9 cellular contexts compared by ENCODE assay signal in the genomic region with DNA sequence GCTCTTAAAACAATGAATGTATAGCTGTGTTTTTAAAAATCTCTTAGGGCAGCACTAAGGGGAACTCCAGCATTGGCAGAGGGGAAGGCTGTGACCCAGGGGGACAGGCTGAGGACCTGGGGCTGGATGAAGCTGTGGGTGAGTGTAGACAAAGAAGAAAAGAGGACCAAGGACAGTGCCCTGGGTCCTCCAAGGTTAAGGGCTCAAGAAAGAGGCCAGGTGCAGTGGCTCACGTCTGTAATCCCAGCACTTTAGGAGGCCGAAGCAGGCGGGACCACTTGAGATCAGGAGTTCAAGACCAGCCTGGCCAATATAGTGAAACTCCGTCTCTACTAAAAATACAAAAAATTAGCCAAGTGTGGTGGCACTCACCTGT. TPM values are rescaled to one million over a fixed set of nuclear protein-coding genes. Genes with fewer than 3 reads are reported as not detected.
A peak's percentile ranks its signal among the peaks of the same experiment; 100 is the strongest.
DNase-seq lines count a peak whose midpoint lies in the region; ATAC-seq and TF ChIP-seq lines count a peak whose summit lies in the region.
"Not testable (repeated sequence)": the region's sequence is repeated elsewhere in the genome, so short reads cannot be mapped to it uniquely, and the experiment has no call there.
"Had no signal": no experiment of that assay in that cellular context is flagged by ENCODE, and none has a peak within 500 bp of the region (broad histone marks: within the 10 kb centered on the region; RNA-seq: fewer than 3 reads in every experiment).

No MANE protein-coding gene starts in this region.

- peaks cover 31 to 36% (median 34%) of the 10 kb centered on the region in 11 experiments; a peak in 21 of 22 replicates for H4K20me1 ChIP-seq in BLaER1 treated with 17β-estradiol and CSF1 and Interleukin-3, amounts not matched to agents 10 nM and 100 nM
- not testable (repeated sequence) for H4K20me1 ChIP-seq in KMS-11 (ENCODE audit: insufficient read depth); SU-DHL-6 (ENCODE audit: low read depth, low read length)

- not testable (repeated sequence) for BruUV-seq in MCF 10A (replicated peaks; lab: Mats Ljungman, UMichigan)

- H3K27me3 Mint-ChIP-seq in activated T-cell treated with anti-CD3 and anti-CD28 coated beads, Interleukin-2, amount 50 U/mL, for 4 hours (ENCODE audit: low read depth); MCF 10A (ENCODE audit: insufficient read depth, unreplicated experiment); naive thymus-derived CD8-positive, alpha-beta T cell: not testable (repeated sequence)

- not testable (repeated sequence) for H3K36me3 Mint-ChIP-seq in activated T-cell treated with anti-CD3 and anti-CD28 coated beads, Interleukin-2, amount 50 U/mL, for 4 hours (ENCODE audit: insufficient read depth); naive thymus-derived CD8-positive, alpha-beta T cell
- H3K36me3 Mint-ChIP-seq in MCF 10A (ENCODE audit: insufficient read depth, unreplicated experiment): peaks cover 21% of the 10 kb centered on the region
- H3K36me3 Mint-ChIP-seq in stimulated activated effector memory CD8-positive, alpha-beta T cell treated with anti-CD3 and anti-CD28 coated beads, Interleukin-12 subunit alpha, Interleukin-12 subunit beta, amount 100 ng/mL, for 72 hours: peaks cover 20% of the 10 kb centered on the region

- not testable (repeated sequence) for H3K9me2 ChIP-seq in SU-DHL-6 (replicated peaks; ENCODE audit: insufficient read depth, low read length)

- CTCF ChIA-PET in MCF 10A (lab: Yijun Ruan, JAX): interaction anchor here (0.6 to 12.0 kb wide), 21 partner anchors 8 to 291 kb away, joined by 3 to 231 read pairs (median 4); a partner anchor contains a TSS

- not testable (repeated sequence) for H3K27me3 ChIP-seq in BLaER1 treated with 17β-estradiol and CSF1 and Interleukin-3, amounts not matched to agents 10 nM and 100 nM; KMS-11 (ENCODE audit: insufficient read depth, low read depth); SU-DHL-6 (ENCODE audit: low read length)

- ATAC-seq in activated T-cell treated with anti-CD3 and anti-CD28 coated beads, Interleukin-2, amount 50 U/mL, for 4 hours; Right ventricle myocardium inferior; naive thymus-derived CD8-positive, alpha-beta T cell; stimulated activated effector memory CD8-positive, alpha-beta T cell treated with anti-CD3 and anti-CD28 coated beads, Interleukin-12 subunit alpha, Interleukin-12 subunit beta, amount 100 ng/mL, for 72 hours: not testable (repeated sequence)

- not testable (repeated sequence) for H3F3A ChIP-seq in SU-DHL-6 (ENCODE audit: insufficient read depth)

- peaks cover 33% of the 10 kb centered on the region for H3K4me1 Mint-ChIP-seq in activated T-cell treated with anti-CD3 and anti-CD28 coated beads, Interleukin-2, amount 50 U/mL, for 4 hours (ENCODE audit: low read depth)
- H3K4me1 Mint-ChIP-seq in MCF 10A (ENCODE audit: insufficient read depth, unreplicated experiment): peaks cover 33% of the 10 kb centered on the region
- peaks cover 17 to 39% (median 34%) of the 10 kb centered on the region in 4 donors for H3K4me1 Mint-ChIP-seq in naive thymus-derived CD8-positive, alpha-beta T cell
- H3K4me1 Mint-ChIP-seq in stimulated activated effector memory CD8-positive, alpha-beta T cell treated with anti-CD3 and anti-CD28 coated beads, Interleukin-12 subunit alpha, Interleukin-12 subunit beta, amount 100 ng/mL, for 72 hours: peaks cover 44% of the 10 kb centered on the region

- H2AFZ ChIP-seq in KMS-11 (ENCODE audit: low read depth) (0 out of 2 replicates have a peak overlapping the region, but pooled peaks have one; percentile 44), SU-DHL-6 (ENCODE audit: low read depth, low read length, severe bottlenecking) (peak overlapping the region; percentile 79)

- peak overlapping the region; percentile 70 for H3K4me3 Mint-ChIP-seq in activated T-cell treated with anti-CD3 and anti-CD28 coated beads, Interleukin-2, amount 50 U/mL, for 4 hours
- peak overlapping the region; percentile 76 for H3K4me3 Mint-ChIP-seq in MCF 10A (ENCODE audit: unreplicated experiment)
- H3K4me3 Mint-ChIP-seq in naive thymus-derived CD8-positive, alpha-beta T cell: peak overlapping the region; percentile 36 to 81 (median 66)
- H3K4me3 Mint-ChIP-seq in stimulated activated effector memory CD8-positive, alpha-beta T cell treated with anti-CD3 and anti-CD28 coated beads, Interleukin-12 subunit alpha, Interleukin-12 subunit beta, amount 100 ng/mL, for 72 hours: peak overlapping the region; percentile 70

- H3K4me3 ChIP-seq in BLaER1 treated with 17β-estradiol and CSF1 and Interleukin-3, amounts not matched to agents 10 nM and 100 nM: peak overlapping the region in 9 of 10 experiments; percentile 66 to 88 (median 76); a peak in 13 of 20 replicates
- not testable (repeated sequence) for H3K4me3 ChIP-seq in KMS-11 (IDR thresholded peaks at IDR 0.05; ENCODE audit: insufficient read depth, low read depth, low read length)
- H3K4me3 ChIP-seq in SU-DHL-6 (ENCODE audit: insufficient read depth, low read length, poor library complexity, severe bottlenecking): peak overlapping the region; percentile 60

- peaks cover 37 to 48% (median 41%) of the 10 kb centered on the region in 10 experiments for H3K4me1 ChIP-seq in BLaER1 treated with 17β-estradiol and CSF1 and Interleukin-3, amounts not matched to agents 10 nM and 100 nM
- H3K4me1 ChIP-seq in KMS-11 (ENCODE audit: low read depth, poor library complexity, severe bottlenecking): not testable (repeated sequence)

- H3K27ac ChIP-seq in BLaER1 treated with 17β-estradiol and CSF1 and Interleukin-3, amounts not matched to agents 10 nM and 100 nM; KMS-11; SU-DHL-6 (ENCODE audit: low read depth, low read length): not testable (repeated sequence)

- not testable (repeated sequence) for DNase-seq in activated T-cell treated with anti-CD3 and anti-CD28 coated beads, Interleukin-2, amount 50 U/mL, for 4 hours; MCF 10A (ENCODE audit: unreplicated experiment); naive thymus-derived CD8-positive, alpha-beta T cell; stimulated activated effector memory CD8-positive, alpha-beta T cell treated with anti-CD3 and anti-CD28 coated beads, Interleukin-12 subunit alpha, Interleukin-12 subunit beta, amount 100 ng/mL, for 72 hours (ENCODE audit: low spot score in 2 of 2)
- DNase-seq in Right ventricle myocardium inferior (ENCODE audit: missing footprints): peak; percentile 4

- not testable (repeated sequence) for H3K9me3 Mint-ChIP-seq in activated T-cell treated with anti-CD3 and anti-CD28 coated beads, Interleukin-2, amount 50 U/mL, for 4 hours; MCF 10A (ENCODE audit: unreplicated experiment); naive thymus-derived CD8-positive, alpha-beta T cell; stimulated activated effector memory CD8-positive, alpha-beta T cell treated with anti-CD3 and anti-CD28 coated beads, Interleukin-12 subunit alpha, Interleukin-12 subunit beta, amount 100 ng/mL, for 72 hours

- H3K9me3 ChIP-seq in BLaER1 treated with 17β-estradiol and CSF1 and Interleukin-3, amounts not matched to agents 10 nM and 100 nM (replicated peaks in 1 of 11); SU-DHL-6 (ENCODE audit: insufficient read depth, low read length): not testable (repeated sequence)

- H3K79me2 ChIP-seq in KMS-11 (ENCODE audit: insufficient read depth, low read depth); SU-DHL-6 (ENCODE audit: insufficient read depth, low read length): not testable (repeated sequence)

- intact Hi-C loops in MCF 10A (cut with micrococcal nuclease): loop anchor here (2.0 to 10.0 kb wide), 2 partner anchors 67 to 287 kb away; no protein-coding TSS in a partner anchor
- intact Hi-C loops in Right ventricle myocardium inferior (cut with DNase I): not testable (repeated sequence)

- H3K27ac Mint-ChIP-seq in MCF 10A (ENCODE audit: low read depth, unreplicated experiment); stimulated activated effector memory CD8-positive, alpha-beta T cell treated with anti-CD3 and anti-CD28 coated beads, Interleukin-12 subunit alpha, Interleukin-12 subunit beta, amount 100 ng/mL, for 72 hours: not testable (repeated sequence)
- H3K27ac Mint-ChIP-seq in naive thymus-derived CD8-positive, alpha-beta T cell: peak overlapping the region in 7 of 10 donors; percentile 41 to 80 (median 66)

- H3K4me2 ChIP-seq in BLaER1 treated with 17β-estradiol and CSF1 and Interleukin-3, amounts not matched to agents 10 nM and 100 nM: peak overlapping the region; percentile 65 to 99 (median 82)
- H3K4me2 ChIP-seq in KMS-11 (peak overlapping the region; percentile 66; the same call in 1 of the 2 replicates), SU-DHL-6 (ENCODE audit: low read depth, low read length, poor library complexity, severe bottlenecking) (peak overlapping the region; percentile 84)

- H3K36me3 ChIP-seq in BLaER1 treated with 17β-estradiol and CSF1 and Interleukin-3, amounts not matched to agents 10 nM and 100 nM: peaks cover 0 to 29% (median 6%) of the 10 kb centered on the region in 11 experiments; a peak in 15 of 22 replicates
- not testable (repeated sequence) for H3K36me3 ChIP-seq in KMS-11 (ENCODE audit: insufficient read depth); SU-DHL-6 (ENCODE audit: low read length)

- TF ChIP-seq CTCF in KMS-11 (conservative IDR thresholded peaks at IDR 0.05; ENCODE audit: low read depth, low read length); SU-DHL-6 (IDR thresholded peaks at IDR 0.05; ENCODE audit: insufficient read depth, low read length, poor library complexity, severe bottlenecking); MCF 10A (IDR thresholded peaks at IDR 0.05; ENCODE audit: unreplicated experiment): not testable (repeated sequence)

- H3K9ac ChIP-seq in BLaER1 treated with 17β-estradiol and CSF1 and Interleukin-3, amounts not matched to agents 10 nM and 100 nM: peak overlapping the region; percentile 5 to 94 (median 89); a peak in 17 of 22 replicates
- H3K9ac ChIP-seq in KMS-11: not testable (repeated sequence)
- H3K9ac ChIP-seq in SU-DHL-6 (ENCODE audit: low read length): peak overlapping the region; percentile 55

- POLR2A ChIA-PET in MCF 10A (lab: Yijun Ruan, JAX): interaction anchor here (1.0 to 5.2 kb wide), 11 partner anchors 8 to 103 kb away, joined by 3 to 61 read pairs (median 4); a partner anchor contains a TSS
- POLR2A ChIA-PET in naive thymus-derived CD8-positive, alpha-beta T cell (lab: Charles Lee): interaction anchor here (1.4 to 6.4 kb wide), 5 partner anchors 8 to 67 kb away, joined by 9 to 52 read pairs (median 19); a partner anchor contains a TSS

RNA-seq across cellular contexts. Expression of a gene that starts 1.1 kb away (rescaled TPM):
- 10 to 100 TPM; 77.9 to 91.4 (median 89.2) TPM for total RNA-seq in activated T-cell treated with anti-CD3 and anti-CD28 coated beads, Interleukin-2, amount 50 U/mL, for 4 hours
- total RNA-seq in MCF 10A (2022): 51.5 and 54.8 TPM in 2 replicates
- total RNA-seq in Right ventricle myocardium inferior: 68.2 TPM
- total RNA-seq in naive thymus-derived CD8-positive, alpha-beta T cell: 10 to 100 TPM; 45.8 to 48.6 TPM
- polyA plus RNA-seq in naive thymus-derived CD8-positive, alpha-beta T cell: 1 to 10 TPM; 1.0 to 1.7 (median 1.4) TPM

RNA-seq across cellular contexts. Expression of a gene that starts 6.4 kb away (rescaled TPM):
- under 1 TPM in 1 of 3 donors, not detected in 2; 0.18 TPM for total RNA-seq in activated T-cell treated with anti-CD3 and anti-CD28 coated beads, Interleukin-2, amount 50 U/mL, for 4 hours
- total RNA-seq in MCF 10A (2022) (0.32 TPM in 1 of 2 replicates, not detected in the other), Right ventricle myocardium inferior (0.14 TPM)
- under 1 TPM in 1 of 2 experiments, not detected in 1; 0.33 TPM for total RNA-seq in naive thymus-derived CD8-positive, alpha-beta T cell
- not detected for polyA plus RNA-seq in naive thymus-derived CD8-positive, alpha-beta T cell
- total RNA-seq: stomach had no signal

RNA-seq across cellular contexts. Expression of a gene that starts 8.5 kb away (rescaled TPM):
- 10 to 100 TPM; 32.8 to 40.8 (median 34.7) TPM for total RNA-seq in activated T-cell treated with anti-CD3 and anti-CD28 coated beads, Interleukin-2, amount 50 U/mL, for 4 hours
- total RNA-seq in MCF 10A (2022) (134 and 137 TPM in 2 replicates), Right ventricle myocardium inferior (10.1 TPM)
- total RNA-seq in naive thymus-derived CD8-positive, alpha-beta T cell: 100 to 1,000 TPM; 320 to 336 TPM
- 10 to 100 TPM; 38.1 to 49.7 (median 42.0) TPM for polyA plus RNA-seq in naive thymus-derived CD8-positive, alpha-beta T cell

RNA-seq across cellular contexts. Expression of a gene that starts 20.1 kb away (rescaled TPM):
- total RNA-seq in activated T-cell treated with anti-CD3 and anti-CD28 coated beads, Interleukin-2, amount 50 U/mL, for 4 hours: 100 to 1,000 TPM in 1 of 3 donors, 10 to 100 TPM in 2; 63.3 to 102 (median 84.2) TPM
- total RNA-seq in MCF 10A (2022): 37.8 and 58.8 TPM in 2 replicates
- total RNA-seq in Right ventricle myocardium inferior: 14.6 TPM
- total RNA-seq in naive thymus-derived CD8-positive, alpha-beta T cell: 10 to 100 TPM; 19.5 to 19.6 TPM
- 10 to 100 TPM; 17.6 to 32.4 (median 22.2) TPM for polyA plus RNA-seq in naive thymus-derived CD8-positive, alpha-beta T cell

RNA-seq across cellular contexts. Expression of a gene that starts 32.7 kb away (rescaled TPM):
- total RNA-seq in activated T-cell treated with anti-CD3 and anti-CD28 coated beads, Interleukin-2, amount 50 U/mL, for 4 hours: 10 to 100 TPM; 14.2 to 17.3 (median 14.7) TPM
- 15.8 and 19.2 TPM in 2 replicates for total RNA-seq in MCF 10A (2022)
- total RNA-seq in Right ventricle myocardium inferior: 9.8 TPM
- 10 to 100 TPM; 12.6 to 14.5 TPM for total RNA-seq in naive thymus-derived CD8-positive, alpha-beta T cell
- 10 to 100 TPM; 10.1 to 21.8 (median 19.3) TPM for polyA plus RNA-seq in naive thymus-derived CD8-positive, alpha-beta T cell
